Comparison of ENCODE assay signal across 8 cellular contexts in the genomic region with DNA sequence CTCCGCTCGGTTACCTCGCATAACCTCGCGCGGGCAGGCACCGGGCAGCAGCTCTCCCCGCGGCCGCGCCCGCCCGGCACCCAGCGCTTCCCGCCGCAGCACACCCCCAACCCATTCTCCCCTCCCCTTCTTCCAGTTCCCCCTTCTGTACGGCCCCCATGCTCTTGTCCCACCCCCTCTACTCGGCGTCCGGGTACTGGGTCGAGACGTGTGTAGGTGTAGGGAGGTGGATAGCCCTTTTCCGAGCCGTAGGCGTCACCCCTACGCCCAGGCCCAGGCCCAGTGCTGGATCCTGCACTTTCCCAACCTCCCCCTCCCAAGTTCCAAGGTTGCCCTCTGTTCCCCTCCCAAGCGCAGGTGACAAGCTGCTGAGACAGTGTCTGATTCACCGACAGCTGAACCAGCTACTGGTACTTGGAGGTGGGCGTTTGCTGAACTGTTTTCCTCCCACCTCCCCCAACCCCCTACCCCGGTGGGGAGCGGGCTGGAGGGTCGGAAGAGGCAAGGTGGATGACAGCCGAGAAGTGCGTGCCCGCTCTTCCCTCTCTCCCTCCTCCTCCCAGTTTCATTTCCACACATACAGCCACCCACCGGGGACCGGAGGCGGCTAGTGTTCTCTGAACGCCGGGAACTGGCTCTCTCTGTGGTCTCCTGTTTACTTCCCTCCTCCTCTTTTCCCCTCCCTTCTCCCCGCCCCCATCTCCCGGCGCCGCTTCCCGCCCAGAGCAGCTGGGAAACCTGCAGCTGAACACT. TPM values are rescaled to one million over a fixed set of nuclear protein-coding genes. Genes with fewer than 3 reads are reported as not detected.
DNase-seq lines count a peak whose midpoint lies in the region; ATAC-seq, FAIRE-seq and TF ChIP-seq lines count a peak whose summit lies in the region.

No MANE protein-coding gene starts in this region.

- H3K27ac ChIP-seq in AG04450 (ENCODE audit: low read depth, low read length) (peak overlapping the region; percentile 100), H1 (ENCODE audit: low read depth, low read length) (0 out of 2 replicates have a peak overlapping the region, but pooled peaks have one; percentile 24)

- H3K9me3 ChIP-seq in AG04450 (ENCODE audit: control insufficient read depth, insufficient read depth, low read length) (no peaks in the 10 kb centered on the region), H1 (ENCODE audit: insufficient read depth in 2 of 2, low read depth in 1 of 2, low read length in 1 of 2) (no peaks in the 10 kb centered on the region)

- H2BK120ac ChIP-seq in H1 (replicated peaks; ENCODE audit: low read depth, low read length) = no peak overlapping the region

- H3K23me2 ChIP-seq in H1 (ENCODE audit: low read depth, low read length) = peaks cover 25% of the 10 kb centered on the region

- TF ChIP-seq POLR2A in H1 (IDR thresholded peaks at IDR 0.05; ENCODE audit: control extremely low read depth in 1 of 2, low read depth in 2 of 2, low read length in 2 of 2) = no peak; a peak in 1 of 3 replicates

- H4K8ac ChIP-seq in H1 (ENCODE audit: extremely low read depth, insufficient read depth, low read length) = peak overlapping the region; percentile 39; the same call in 1 of the 2 replicates

- TF ChIP-seq CTCF in AG04450 (IDR thresholded peaks at IDR 0.05; ENCODE audit: low read depth, low read length) (no peak), H1 (IDR thresholded peaks at IDR 0.05; ENCODE audit: control extremely low read depth in 1 of 3, insufficient read depth in 1 of 3, low read depth in 1 of 3, low read length in 3 of 3) (no peak)

- no peak overlapping the region for H3K4ac ChIP-seq in H1 (replicated peaks; ENCODE audit: insufficient read length, low read depth, low read length)

- H4K20me1 ChIP-seq in H1 (replicated peaks in 1 of 2; ENCODE audit: control insufficient read depth in 1 of 2, insufficient read depth in 2 of 2, low read length in 2 of 2) = no peaks in the 10 kb centered on the region

- no peak overlapping the region for H2BK12ac ChIP-seq in H1 (ENCODE audit: low read depth, low read length)

- H3K14ac ChIP-seq in H1 (ENCODE audit: insufficient read length) = no peak overlapping the region

- no peak overlapping the region for H3K23ac ChIP-seq in H1 (ENCODE audit: insufficient read length)

- no peak for TF ChIP-seq EP300 in H1 (IDR thresholded peaks at IDR 0.05; ENCODE audit: borderline replicate concordance in 1 of 2, low read depth in 2 of 2, low read length in 2 of 2)

- H3K36me3 ChIP-seq in H1 (ENCODE audit: control insufficient read depth in 2 of 4, insufficient read depth in 4 of 4, low read length in 3 of 4) = no peaks in the 10 kb centered on the region

- H3K4me1 ChIP-seq in H1 (replicated peaks in 1 of 4; ENCODE audit: control insufficient read depth in 3 of 4, insufficient read depth in 4 of 4, low read length in 3 of 4) = peaks cover 4 to 14% (median 5%) of the 10 kb centered on the region in 4 experiments; a peak in 6 of 7 replicates

- H3K79me1 ChIP-seq in H1 (ENCODE audit: low read depth, low read length) = no peaks in the 10 kb centered on the region

- H3K18ac ChIP-seq in H1 (ENCODE audit: extremely low read depth, low read length) = peak overlapping the region; percentile 75

- CTCF ChIA-PET in AG04450 (lab: Charles Lee) (interaction anchor here (0.9 to 3.4 kb wide), 3 partner anchors 64 to 182 kb away, joined by 3 to 25 read pairs (median 10); no protein-coding TSS in a partner anchor), H1 (lab: Charles Lee; ENCODE audit: partially characterized antibody) (interaction anchor here (0.6 to 3.2 kb wide), 5 partner anchors 54 to 512 kb away, joined by 3 to 8 read pairs (median 4); no protein-coding TSS in a partner anchor)

- 3% methylated on average over 19 of the region's 45 CpGs; no CpG with 5 or more reads in 1 of the 2 experiments for WGBS in H1 (ENCODE audit: extremely low coverage in 1 of 2, insufficient coverage in 1 of 2, insufficient read length in 1 of 2, insufficient replicate concordance in 2 of 2, low coverage in 1 of 2, low lambda C conversion rate in 2 of 2, missing lambda C conversion rate in 1 of 2), 2 experiments

- no peak overlapping the region for H2BK15ac ChIP-seq in H1 (ENCODE audit: low read length)

- no peaks in the 10 kb centered on the region for H3K79me2 ChIP-seq in H1 (ENCODE audit: control insufficient read depth in 1 of 2, insufficient read depth in 2 of 2, low read length in 2 of 2)

- no peak overlapping the region for H3K56ac ChIP-seq in H1 (replicated peaks; ENCODE audit: insufficient read length, low read depth, low read length)

- no peak overlapping the region for H4K5ac ChIP-seq in H1 (ENCODE audit: insufficient read length, low read depth, low read length)

- peak overlapping the region; percentile 84 to 91 for H3K4me2 ChIP-seq in H1 (ENCODE audit: insufficient read depth in 1 of 2, low read depth in 2 of 2, low read length in 2 of 2)

- peak overlapping the region in 2 of 4 experiments; percentile 20 to 44; a peak in 3 of 7 replicates for H3K9ac ChIP-seq in H1 (replicated peaks in 1 of 4; ENCODE audit: extremely low read depth in 1 of 4, low read depth in 3 of 4, low read length in 3 of 4)

- H2BK5ac ChIP-seq in H1 (ENCODE audit: low read depth, low read length) = peak overlapping the region; percentile 71; the same call in 1 of the 2 replicates

- DNase-seq in AG04450 (ENCODE audit: low read depth, low spot score) (no peak), GM18507 (ENCODE audit: extremely low spot score, insufficient read length, low read depth) (no peak), NCI-H226 (peak; percentile 74), H1 (ENCODE audit: low read depth in 1 of 2, low spot score in 2 of 2) (peak; percentile 57 to 82), medulla oblongata (ENCODE audit: extremely low spot score) (peak; percentile 94)
- peak; percentile 70 to 77 for DNase-seq in activated CD4-positive, alpha-beta T cell treated with anti-CD3 and anti-CD28 coated beads, Interleukin-2, amount 50 U/mL, for 48 hours
- peak; percentile 29 for DNase-seq in stimulated activated CD8-positive, alpha-beta memory T cell treated with anti-CD3 and anti-CD28 coated beads, Interleukin-12 subunit alpha, Interleukin-12 subunit beta, amount 100 ng/mL, for 1 hour (ENCODE audit: low read depth)

- POLR2A ChIA-PET in AG04450 (lab: Yijun Ruan, JAX) = interaction anchor here (0.5 to 4.6 kb wide), 21 partner anchors 10 to 1271 kb away, joined by 3 to 73 read pairs (median 5); no protein-coding TSS in a partner anchor
- POLR2A ChIA-PET in H1 (lab: Charles Lee; ENCODE audit: partially characterized antibody) = interaction anchor here (0.8 to 4.5 kb wide), 8 partner anchors 9 to 1101 kb away, joined by 3 to 28 read pairs (median 4); no protein-coding TSS in a partner anchor

- no peak overlapping the region for H4K91ac ChIP-seq in H1 (replicated peaks; ENCODE audit: insufficient read length, low read length)

- ATAC-seq in HG03095 (IDR thresholded peaks at IDR 0.05; ENCODE audit: unreplicated experiment) = peak; percentile 18

- peak overlapping the region; percentile 86; the same call in 1 of the 2 replicates for H2AFZ ChIP-seq in H1 (ENCODE audit: low read length)

- H2AK5ac ChIP-seq in H1 (ENCODE audit: low read depth, low read length) = no peak overlapping the region

- no peak for TF ChIP-seq RAD21 in H1 (IDR thresholded peaks at IDR 0.05 in 1 of 2, conservative IDR thresholded peaks at IDR 0.05 in 1 of 2; ENCODE audit: low read depth in 2 of 2, low read length in 2 of 2)

- peak overlapping the region; percentile 95; the same call in 1 of the 2 replicates for H2BK20ac ChIP-seq in H1 (ENCODE audit: low read length)

- H3K4me3 ChIP-seq in AG04450 (ENCODE audit: low read depth, low read length) (peak overlapping the region; percentile 74), H1 (ENCODE audit: extremely low read depth in 1 of 4, insufficient read depth in 2 of 4, low read depth in 3 of 4, low read length in 4 of 4) (peak overlapping the region; percentile 52 to 81 (median 78))

- H3K27me3 ChIP-seq in AG04450 (ENCODE audit: control insufficient read depth, insufficient read depth, low read length) = no peaks in the 10 kb centered on the region
- H3K27me3 ChIP-seq in H1 (replicated peaks in 1 of 4; ENCODE audit: control insufficient read depth in 3 of 4, extremely low read depth in 1 of 4, insufficient read depth in 3 of 4, low read length in 3 of 4) = peaks cover 0 to 4% (median 1%) of the 10 kb centered on the region in 4 experiments; a peak in 4 of 7 replicates

- FAIRE-seq in GM18507 (lab: Jason Lieb, UNC) = peak; percentile 45
- no peak for FAIRE-seq in H1 (lab: Jason Lieb, UNC)

TF ChIP-seq in H1, 55 proteins besides CTCF, POLR2A, EP300 and RAD21 (continues in another document):
- peak; percentile 15; the same call in 1 of the 2 replicates for TF ChIP-seq PHF8 (conservative IDR thresholded peaks at IDR 0.05; ENCODE audit: low read depth, low read length)
- TF ChIP-seq CBX5 (IDR thresholded peaks at IDR 0.05; ENCODE audit: low read depth, low read length) = no peak
- TF ChIP-seq, protein P1, sequence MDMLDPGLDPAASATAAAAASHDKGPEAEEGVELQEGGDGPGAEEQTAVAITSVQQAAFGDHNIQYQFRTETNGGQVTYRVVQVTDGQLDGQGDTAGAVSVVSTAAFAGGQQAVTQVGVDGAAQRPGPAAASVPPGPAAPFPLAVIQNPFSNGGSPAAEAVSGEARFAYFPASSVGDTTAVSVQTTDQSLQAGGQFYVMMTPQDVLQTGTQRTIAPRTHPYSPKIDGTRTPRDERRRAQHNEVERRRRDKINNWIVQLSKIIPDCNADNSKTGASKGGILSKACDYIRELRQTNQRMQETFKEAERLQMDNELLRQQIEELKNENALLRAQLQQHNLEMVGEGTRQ (IDR thresholded peaks at IDR 0.05; ENCODE audit: low read length) = no peak
- TF ChIP-seq HDAC2 (IDR thresholded peaks at IDR 0.05; ENCODE audit: borderline replicate concordance in 1 of 2, low read depth in 2 of 2, low read length in 2 of 2) = peak; percentile 37 to 94; a peak in 2 of 4 replicates
- TF ChIP-seq BCL11A (IDR thresholded peaks at IDR 0.05; ENCODE audit: low read depth in 2 of 2, low read length in 2 of 2) = no peak
- no peak for TF ChIP-seq TCF12 (IDR thresholded peaks at IDR 0.05; ENCODE audit: low read depth, low read length)
- TF ChIP-seq KDM5A (IDR thresholded peaks at IDR 0.05; ENCODE audit: low read length) = no peak
- no peak for TF ChIP-seq SUZ12 (IDR thresholded peaks at IDR 0.05; ENCODE audit: low read length)

RNA-seq across cellular contexts. Expression of a gene that starts 6.0 kb away (rescaled TPM):
- polyA plus RNA-seq in AG04450 (2011; rRNA removed) (13.2 and 14.9 TPM in 2 replicates), H1 (2011; rRNA removed) (0.47 TPM in 2 replicates)
- polyA minus RNA-seq in AG04450 (2011; rRNA and poly(A)+ RNA removed) = 14.3 and 15.3 TPM in 2 replicates
- 0.82 and 0.98 TPM in 2 replicates for total RNA-seq in H1 (2021; fragmentation: NEBNext Ultra II Directional; extraction: Animal tissue kit (Norgen Biotek cat#: 25700))
- 0.71 TPM for polyA plus RNA-seq in H1 (2011; cell fraction: cytosol; rRNA removed)
- 0.47 TPM for polyA plus RNA-seq in H1 (2011; cell fraction: nucleus; rRNA removed)
- 0.39 to 0.98 TPM (median 0.61 TPM) in 4 replicates for polyA plus RNA-seq in H1 (2012, experiment 1 of 2)
- 0.03 TPM for polyA plus RNA-seq in H1 (2012, experiment 2 of 2)
- polyA plus RNA-seq in H1 (2013, experiment 1 of 2) = 0.49 TPM
- 0.55 TPM for polyA plus RNA-seq in H1 (2013, experiment 2 of 2)
- polyA minus RNA-seq in H1 (2011; rRNA and poly(A)+ RNA removed) = 0.66 and 0.76 TPM in 2 replicates
- 0.95 TPM for polyA minus RNA-seq in H1 (2011; cell fraction: cytosol; rRNA and poly(A)+ RNA removed)
- 1.2 TPM for polyA minus RNA-seq in H1 (2011; cell fraction: nucleus; rRNA and poly(A)+ RNA removed)

Comparison
In these comparisons a context has a peak if more than half of its experiments do, and no peak if none do; other contexts are left out.
1. DNase-seq: peak in NCI-H226 (single experiment), activated CD4-positive, alpha-beta T cell treated with anti-CD3 and anti-CD28 coated beads, Interleukin-2, amount 50 U/mL, for 48 hours (2 of 2), H1 (2 of 2), medulla oblongata (single experiment) and stimulated activated CD8-positive, alpha-beta memory T cell treated with anti-CD3 and anti-CD28 coated beads, Interleukin-12 subunit alpha, Interleukin-12 subunit beta, amount 100 ng/mL, for 1 hour (single experiment); none in AG04450 (single experiment) and GM18507 (single experiment).